In the genomic region with DNA sequence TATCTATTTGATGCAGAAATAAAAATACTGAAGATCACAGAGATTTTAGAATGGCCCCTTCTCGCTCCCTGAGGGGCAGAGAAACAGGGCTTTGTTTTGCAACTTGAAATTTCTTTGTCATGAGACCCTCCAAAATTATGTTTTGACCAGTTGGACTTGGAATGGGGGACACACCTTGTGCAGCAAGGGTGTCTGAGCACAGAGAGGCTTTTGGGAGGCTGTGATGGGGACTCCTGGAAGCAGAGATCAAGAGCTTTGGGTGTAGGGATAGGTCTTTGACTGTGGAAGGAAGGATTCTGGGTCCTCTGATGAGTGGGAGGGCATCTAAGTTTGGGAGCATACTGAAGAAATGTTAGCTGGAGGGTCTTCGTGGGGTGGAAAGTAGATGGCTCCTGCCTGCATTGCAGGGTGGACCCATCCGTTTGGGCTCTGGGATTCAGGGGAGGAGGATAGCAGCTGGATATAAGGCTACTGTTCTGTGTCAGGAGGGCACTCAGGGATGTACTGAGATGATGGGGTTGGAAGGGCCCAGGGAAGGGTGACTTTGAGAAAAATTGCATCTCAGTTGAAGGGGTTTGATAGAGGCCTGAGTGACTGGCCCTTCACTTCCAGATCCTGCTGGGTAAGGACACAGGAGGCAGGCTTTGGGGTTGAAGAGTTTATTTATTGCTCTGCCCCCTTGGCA, we compare ENCODE assay signal across 11 cellular contexts. TPM values are rescaled to one million over a fixed set of nuclear protein-coding genes. Genes with fewer than 3 reads are reported as not detected.
DNase-seq lines count a peak whose midpoint lies in the region; ATAC-seq and TF ChIP-seq lines count a peak whose summit lies in the region.
"Had no signal": no experiment of that assay in that cellular context is flagged by ENCODE, and none has a peak within 500 bp of the region (broad histone marks: within the 10 kb centered on the region; RNA-seq: fewer than 3 reads in every experiment).

No MANE protein-coding gene starts in this region.

- H3K4ac ChIP-seq in IMR-90 (ENCODE audit: low read depth, low read length): no peak overlapping the region

- no TSS peak for BruUV-seq in IMR-90 (replicated peaks; lab: Mats Ljungman, UMichigan)

- H3K27me3 Mint-ChIP-seq in CD4-positive, alpha-beta memory T cell: no peaks in the 10 kb centered on the region
- peaks cover 34% of the 10 kb centered on the region for H3K27me3 Mint-ChIP-seq in endothelial cell (ENCODE audit: unreplicated experiment)

- no peak overlapping the region for H3K9ac ChIP-seq in IMR-90 (ENCODE audit: low read depth, low read length)

- H2AFZ ChIP-seq in IMR-90 (replicated peaks; ENCODE audit: low read length, poor library complexity): no peak overlapping the region
- H2AFZ ChIP-seq in osteoblast (ENCODE audit: low read length): no peak overlapping the region

- no peak for TF ChIP-seq RAD21 in IMR-90 (IDR thresholded peaks at IDR 0.05; ENCODE audit: low read length)

- DNase-seq in CD4-positive, alpha-beta memory T cell: no peak
- DNase-seq in IMR-90 (no peak), endothelial cell (ENCODE audit: low spot score) (no peak), osteoblast (ENCODE audit: insufficient read length, low spot score, missing footprints) (peak; percentile 48), NCI-H526 (lab: John Stamatoyannopoulos, UW) (no peak), midbrain (lab: John Stamatoyannopoulos, UW) (no peak)

- H4K8ac ChIP-seq in IMR-90 (ENCODE audit: low read depth in 2 of 2, low read length in 2 of 2): no peak overlapping the region

- peak overlapping the region in 7 of 8 donors; percentile 7 to 89 (median 61) for H3K4me3 Mint-ChIP-seq in CD4-positive, alpha-beta memory T cell
- H3K4me3 Mint-ChIP-seq in endothelial cell (ENCODE audit: unreplicated experiment): peak overlapping the region; percentile 39

- TF ChIP-seq CTCF in IMR-90 (conservative IDR thresholded peaks at IDR 0.05; ENCODE audit: low read depth, low read length): no peak
- no peak for TF ChIP-seq CTCF in endothelial cell (IDR thresholded peaks at IDR 0.05; ENCODE audit: unreplicated experiment)
- no peak for TF ChIP-seq CTCF in osteoblast (IDR thresholded peaks at IDR 0.05; ENCODE audit: extremely low read depth, low read depth, low read length)

- H3K4me1 ChIP-seq in CD4-positive, alpha-beta memory T cell (ENCODE audit: insufficient read depth, low read length): peaks cover 39% of the 10 kb centered on the region
- H3K4me1 ChIP-seq in IMR-90 (ENCODE audit: control insufficient read depth, insufficient read depth, low read length): peaks cover 8% of the 10 kb centered on the region
- H3K4me1 ChIP-seq in osteoblast (ENCODE audit: insufficient read depth, low read length): peaks cover 7% of the 10 kb centered on the region
- H3K4me1 ChIP-seq: BE2C had no signal

- H3K27ac Mint-ChIP-seq in CD4-positive, alpha-beta memory T cell: peak overlapping the region in 3 of 7 donors; percentile 18 to 65 (median 58)
- H3K27ac Mint-ChIP-seq in endothelial cell (ENCODE audit: unreplicated experiment): peak overlapping the region; percentile 44
- H3K27ac Mint-ChIP-seq: activated T-cell treated with anti-CD3 and anti-CD28 coated beads, Interleukin-2, amount 50 U/mL, for 24 hours; endodermal cell had no signal

- no peak overlapping the region for H4K91ac ChIP-seq in IMR-90 (ENCODE audit: insufficient read depth, low read depth, low read length)

- no peak for ATAC-seq in IMR-90 (ENCODE audit: low read depth)
- no peak for ATAC-seq in GM18868 (IDR thresholded peaks at IDR 0.05; ENCODE audit: unreplicated experiment)

- no peak overlapping the region for H2BK15ac ChIP-seq in IMR-90 (ENCODE audit: low read depth, low read length)

- no peak overlapping the region for H4K5ac ChIP-seq in IMR-90 (ENCODE audit: low read depth, low read length)

- CTCF ChIA-PET in CD4-positive, alpha-beta memory T cell (lab: Charles Lee; ENCODE audit: partially characterized antibody): interaction anchor here (0.6 to 8.2 kb wide), 16 partner anchors 10 to 563 kb away, joined by 3 to 88 read pairs (median 4); no protein-coding TSS in a partner anchor
- CTCF ChIA-PET in IMR-90 (lab: Yijun Ruan, JAX): interaction anchor here (0.6 to 1.8 kb wide), 4 partner anchors 33 to 884 kb away, joined by 3 to 4 read pairs (median 4); no protein-coding TSS in a partner anchor

- H3K56ac ChIP-seq in IMR-90 (ENCODE audit: extremely low read depth, insufficient read depth, low read length): no peak overlapping the region

- H2AK5ac ChIP-seq in IMR-90 (ENCODE audit: low read depth, low read length): no peak overlapping the region

- POLR2A ChIA-PET in CD4-positive, alpha-beta memory T cell (lab: Charles Lee; ENCODE audit: partially characterized antibody): interaction anchor here (0.6 to 4.3 kb wide), 6 partner anchors 45 to 360 kb away, joined by 3 to 33 read pairs (median 5); partner anchors contain the start of genes GALT and NUDT2
- POLR2A ChIA-PET in IMR-90 (lab: Charles Lee; ENCODE audit: unreplicated experiment): no interaction called here

- no peaks in the 10 kb centered on the region; the same call in 1 of the 2 replicates for H4K20me1 ChIP-seq in IMR-90 (ENCODE audit: insufficient read depth, low read length)
- H4K20me1 ChIP-seq in osteoblast (ENCODE audit: insufficient read depth, low read length): no peaks in the 10 kb centered on the region

- H3K36me3 ChIP-seq in CD4-positive, alpha-beta memory T cell (ENCODE audit: insufficient read depth, low read length): no peaks in the 10 kb centered on the region
- H3K36me3 ChIP-seq in IMR-90 (ENCODE audit: control insufficient read depth, insufficient read depth, low read length): no peaks in the 10 kb centered on the region
- H3K36me3 ChIP-seq in osteoblast (ENCODE audit: insufficient read depth, low read length): no peaks in the 10 kb centered on the region
- H3K36me3 ChIP-seq: BE2C had no signal

- no peak overlapping the region for H2BK5ac ChIP-seq in IMR-90 (ENCODE audit: low read depth, low read length, poor library complexity, severe bottlenecking)

- no peak overlapping the region for H3K18ac ChIP-seq in IMR-90 (ENCODE audit: low read depth, low read length)

- H3K4me1 Mint-ChIP-seq in CD4-positive, alpha-beta memory T cell: peaks cover 33 to 55% (median 45%) of the 10 kb centered on the region in 4 donors
- H3K4me1 Mint-ChIP-seq in endothelial cell (ENCODE audit: unreplicated experiment): peaks cover 32% of the 10 kb centered on the region

- H3K79me1 ChIP-seq in IMR-90 (ENCODE audit: low read depth in 1 of 2, low read length in 2 of 2): no peaks in the 10 kb centered on the region

- no peaks in the 10 kb centered on the region for H3K27me3 ChIP-seq in CD4-positive, alpha-beta memory T cell (ENCODE audit: insufficient read depth, low read length)
- H3K27me3 ChIP-seq in IMR-90 (ENCODE audit: control insufficient read depth, insufficient read depth, low read length) (peaks cover 4% of the 10 kb centered on the region; the same call in 1 of the 2 replicates), osteoblast (ENCODE audit: insufficient read depth, low read length) (no peaks in the 10 kb centered on the region)
- H3K27me3 ChIP-seq: BE2C had no signal

- H2BK120ac ChIP-seq in IMR-90 (ENCODE audit: low read depth, low read length): no peak overlapping the region

- no peak for TF ChIP-seq POLR2A in IMR-90 (IDR thresholded peaks at IDR 0.05; ENCODE audit: low read depth, low read length)

- H3K14ac ChIP-seq in IMR-90 (replicated peaks; ENCODE audit: low read depth, low read length): no peak overlapping the region

- peaks cover 0 to 1% (median 0%) of the 10 kb centered on the region in 8 donors for H3K9me3 Mint-ChIP-seq in CD4-positive, alpha-beta memory T cell
- no peaks in the 10 kb centered on the region for H3K9me3 Mint-ChIP-seq in endothelial cell (ENCODE audit: unreplicated experiment)
- H3K9me3 Mint-ChIP-seq: activated T-cell treated with anti-CD3 and anti-CD28 coated beads, Interleukin-2, amount 50 U/mL, for 24 hours; endodermal cell had no signal

- H3K27ac ChIP-seq in CD4-positive, alpha-beta memory T cell (ENCODE audit: low read depth, low read length): no peak overlapping the region
- no peak overlapping the region for H3K27ac ChIP-seq in IMR-90 (ENCODE audit: insufficient read depth, low read length)
- no peak overlapping the region for H3K27ac ChIP-seq in osteoblast (ENCODE audit: low read depth, low read length)

- H2AK9ac ChIP-seq in IMR-90 (replicated peaks; ENCODE audit: low read depth, low read length, poor library complexity): peak overlapping the region; percentile 10

- H2BK20ac ChIP-seq in IMR-90 (ENCODE audit: low read depth, low read length): no peak overlapping the region

- WGBS in IMR-90 (ENCODE audit: extremely low coverage in 2 of 2, insufficient read length in 1 of 2), 2 experiments: 84% methylated on average over 3 of the region's 3 CpGs; no CpG with 5 or more reads in 1 of the 2 experiments

- peaks cover 8% of the 10 kb centered on the region; the same call in 1 of the 2 replicates for H3K9me1 ChIP-seq in IMR-90 (ENCODE audit: insufficient read depth, low read length)

- H3K9me3 ChIP-seq in CD4-positive, alpha-beta memory T cell (ENCODE audit: control insufficient read depth in 1 of 2, low read length in 2 of 2): no peaks in the 10 kb centered on the region
- no peaks in the 10 kb centered on the region for H3K9me3 ChIP-seq in IMR-90 (ENCODE audit: control insufficient read depth, insufficient read depth, low read length)
- no peaks in the 10 kb centered on the region for H3K9me3 ChIP-seq in osteoblast (ENCODE audit: low read depth, low read length)
- H3K9me3 ChIP-seq: BE2C, mucosa of descending colon had no signal

- no peak overlapping the region for H3K23ac ChIP-seq in IMR-90 (ENCODE audit: low read depth, low read length)

- H3K4me3 ChIP-seq in CD4-positive, alpha-beta memory T cell (ENCODE audit: low read length in 2 of 2): no peak overlapping the region
- H3K4me3 ChIP-seq in IMR-90 (ENCODE audit: insufficient read depth, low read depth, low read length): no peak overlapping the region
- no peak overlapping the region for H3K4me3 ChIP-seq in osteoblast (ENCODE audit: insufficient read depth, low read length)
- H3K4me3 ChIP-seq: mucosa of descending colon had no signal

- H3K4me2 ChIP-seq in IMR-90 (ENCODE audit: low read depth, low read length) (no peak overlapping the region), osteoblast (ENCODE audit: insufficient read depth, low read length) (no peak overlapping the region)

- dilution Hi-C loops in IMR-90 (cut with HindIII; ENCODE audit: low sequenced_read_pairs, unreplicated experiment): no loop called here

- H3K79me2 ChIP-seq in osteoblast (ENCODE audit: insufficient read depth, low read length): no peaks in the 10 kb centered on the region

- in situ Hi-C loops in IMR-90 (cut with MboI; ENCODE audit: low sequenced_read_pairs): no loop called here

- intact Hi-C loops in CD4-positive, alpha-beta memory T cell (cut with micrococcal nuclease): loop anchor here (1.0 to 5.0 kb wide), 6 partner anchors 49 to 1211 kb away; partner anchors contain the start of genes B4GALT1, KIF24, NUDT2 and SIGMAR1
- intact Hi-C loops in IMR-90 (cut with micrococcal nuclease): loop anchor here (1.0 to 5.0 kb wide), 4 partner anchors 46 to 451 kb away; partner anchors contain the start of gene DCAF12

- H3K36me3 Mint-ChIP-seq in CD4-positive, alpha-beta memory T cell: peaks cover 0 to 3% of the 10 kb centered on the region in 2 donors
- H3K36me3 Mint-ChIP-seq in endothelial cell (ENCODE audit: low read depth, unreplicated experiment): peaks cover 11% of the 10 kb centered on the region

RNA-seq across cellular contexts. Expression of gene MYORG, which starts 1.8 kb away (rescaled TPM):
- total RNA-seq in CD4-positive, alpha-beta memory T cell: 1 to 10 TPM; 1.3 to 1.4 TPM
- polyA plus RNA-seq in CD4-positive, alpha-beta memory T cell: under 1 TPM; 0.09 to 0.55 TPM
- 0.36 and 0.56 TPM in 2 replicates for total RNA-seq in IMR-90 (2012; rRNA removed)
- polyA plus RNA-seq in IMR-90 (2012; rRNA removed): 0.60 TPM in 2 replicates
- 0.24 and 0.52 TPM in 2 replicates for polyA plus RNA-seq in IMR-90 (2012; cell fraction: cytosol; rRNA removed)
- polyA plus RNA-seq in IMR-90 (2012; cell fraction: nucleus; rRNA removed; ENCODE audit: low replicate concordance): 0.25 and 0.29 TPM in 2 replicates
- total RNA-seq in endothelial cell (ENCODE audit: unreplicated experiment): 77.0 TPM
- 0.36 and 0.88 TPM in 2 replicates for total RNA-seq in osteoblast

RNA-seq across cellular contexts. Expression of gene NUDT2, which starts 49.1 kb away (rescaled TPM):
- total RNA-seq in CD4-positive, alpha-beta memory T cell: 10 to 100 TPM; 21.0 TPM
- polyA plus RNA-seq in CD4-positive, alpha-beta memory T cell: 10 to 100 TPM; 26.2 to 29.3 TPM
- total RNA-seq in IMR-90 (2012; rRNA removed) (33.9 and 45.0 TPM in 2 replicates), endothelial cell (ENCODE audit: unreplicated experiment) (16.8 TPM), osteoblast (15.2 and 18.3 TPM in 2 replicates)
- polyA plus RNA-seq in IMR-90 (2012; rRNA removed): 32.8 and 36.6 TPM in 2 replicates
- polyA plus RNA-seq in IMR-90 (2012; cell fraction: cytosol; rRNA removed): 27.1 and 45.6 TPM in 2 replicates
- polyA plus RNA-seq in IMR-90 (2012; cell fraction: nucleus; rRNA removed; ENCODE audit: low replicate concordance): 13.9 and 34.5 TPM in 2 replicates

RNA-seq across cellular contexts. Expression of gene KIF24, which starts 49.5 kb away (rescaled TPM):
- total RNA-seq in CD4-positive, alpha-beta memory T cell: under 1 TPM; 0.22 to 0.32 TPM
- not detected for polyA plus RNA-seq in CD4-positive, alpha-beta memory T cell
- total RNA-seq in IMR-90 (2012; rRNA removed) (2.5 and 3.0 TPM in 2 replicates), endothelial cell (ENCODE audit: unreplicated experiment) (2.2 TPM), osteoblast (1.8 TPM in 2 replicates)
- 1.1 and 1.4 TPM in 2 replicates for polyA plus RNA-seq in IMR-90 (2012; rRNA removed)
- 0.29 and 0.36 TPM in 2 replicates for polyA plus RNA-seq in IMR-90 (2012; cell fraction: cytosol; rRNA removed)
- polyA plus RNA-seq in IMR-90 (2012; cell fraction: nucleus; rRNA removed; ENCODE audit: low replicate concordance): 1.3 and 1.8 TPM in 2 replicates

Comparison
In these comparisons a context has a peak if more than half of its experiments do, and no peak if none do; other contexts are left out.
1. RNA of gene MYORG, which starts 1.8 kb away (total RNA-seq): 77.0 TPM in endothelial cell (single experiment); 1.3 to 1.4 TPM in CD4-positive, alpha-beta memory T cell, 0.36 to 0.88 TPM in osteoblast and 0.36 to 0.56 TPM in IMR-90; every median in the first group is over 10 times any median in the second.